Comparison of ENCODE assay signal across 1 cellular context in genomic region chr7:136087881-136088280, GRCh38.
TF ChIP-seq lines count a peak whose summit lies in the region.

No MANE protein-coding gene starts in this region.

TF ChIP-seq in SK-N-SH, 30 proteins besides CTCF, POLR2A, EP300 and RAD21 (continued from another document):
- TF ChIP-seq REST (IDR thresholded peaks at IDR 0.05; ENCODE audit: low read depth, low read length): no peak
- TF ChIP-seq MEF2A (IDR thresholded peaks at IDR 0.05; ENCODE audit: borderline replicate concordance, low read depth): no peak
- no peak for TF ChIP-seq RXRA (IDR thresholded peaks at IDR 0.05; ENCODE audit: borderline replicate concordance, low read depth)
